In the genomic region with DNA sequence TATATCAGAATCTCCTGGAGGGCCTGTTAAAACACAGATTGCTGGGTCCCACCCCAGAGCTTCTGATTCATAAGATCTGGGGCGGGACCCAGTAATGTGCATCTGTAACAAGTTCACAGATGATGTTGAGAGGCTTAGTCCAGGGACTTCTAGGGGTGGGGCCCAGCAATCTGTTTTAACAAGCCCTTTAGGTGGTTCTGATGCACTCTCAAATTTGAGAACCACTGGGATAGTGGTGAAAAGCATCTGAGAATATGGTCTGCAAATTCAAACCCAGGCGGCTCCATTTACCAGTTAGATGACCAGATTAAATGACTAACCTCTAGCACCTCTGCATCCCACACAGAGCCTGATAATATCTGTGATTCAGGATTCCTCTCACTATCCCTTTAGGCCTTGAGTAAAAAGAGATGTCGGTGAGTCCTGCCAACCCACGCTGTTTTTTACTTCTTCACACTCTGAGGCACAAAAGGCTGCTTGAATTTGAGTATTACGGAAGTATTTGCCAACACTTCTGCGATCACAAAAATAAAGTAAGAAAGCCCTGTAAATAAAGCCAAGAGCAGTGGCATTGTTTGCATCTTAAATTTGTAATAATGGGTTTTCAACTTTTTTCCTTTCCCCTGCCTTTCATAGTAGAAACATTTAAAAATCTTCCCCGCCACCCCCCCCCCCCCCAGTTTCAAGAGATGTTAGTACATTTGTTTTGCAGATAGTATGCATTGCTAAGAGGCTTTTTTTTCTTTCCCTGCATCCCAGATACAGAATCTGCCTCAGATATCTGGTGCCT, we compare ENCODE assay signal across 16 cellular contexts. TPM values are rescaled to one million over a fixed set of nuclear protein-coding genes. Genes with fewer than 3 reads are reported as not detected.
DNase-seq lines count a peak whose midpoint lies in the region; ATAC-seq, FAIRE-seq and TF ChIP-seq lines count a peak whose summit lies in the region.
"Had no signal": no experiment of that assay in that cellular context is flagged by ENCODE, and none has a peak within 500 bp of the region (broad histone marks: within the 10 kb centered on the region; RNA-seq: fewer than 3 reads in every experiment).

No MANE protein-coding gene starts in this region.

- CTCF ChIA-PET in SK-N-SH (lab: Yijun Ruan, JAX) (no interaction called here), H1 (lab: Charles Lee; ENCODE audit: partially characterized antibody) (interaction anchor here (1.4 to 1.5 kb wide), 2 partner anchors 9 to 53 kb away, joined by 4 to 5 read pairs; no protein-coding TSS in a partner anchor)

- no peaks in the 10 kb centered on the region for H3K9me2 ChIP-seq in SK-N-SH

- H3K4me1 Mint-ChIP-seq in neural progenitor cell, result peaks cover 33% of the 10 kb centered on the region

- no peak for DNase-seq in SK-N-SH
- peak; percentile 63 for DNase-seq in M059J (ENCODE audit: low read depth)
- DNase-seq in H1 (ENCODE audit: low read depth in 1 of 2, low spot score in 2 of 2), result no peak
- DNase-seq in neural progenitor cell (ENCODE audit: low spot score), result no peak
- DNase-seq in glomerular visceral epithelial cell (ENCODE audit: extremely low spot score), result no peak
- DNase-seq: effector memory CD8-positive, alpha-beta T cell; head of caudate nucleus; left colon; NCI-H1694; NCI-H69; SHP77 treated with DMSO at 0.1 percent for 48 hours had no signal

- peak overlapping the region; percentile 82 for H2BK120ac ChIP-seq in H1 (replicated peaks; ENCODE audit: low read depth, low read length)

- H3K4me2 ChIP-seq in SK-N-SH (peak overlapping the region; percentile 7; the same call in 1 of the 2 replicates), H1 (ENCODE audit: insufficient read depth in 1 of 2, low read depth in 2 of 2, low read length in 2 of 2) (no peak overlapping the region; a peak in 1 of 4 replicates), neural progenitor cell (no peak overlapping the region)

- peaks cover 5% of the 10 kb centered on the region for H3K27me3 Mint-ChIP-seq in neural progenitor cell (ENCODE audit: insufficient read depth, low read depth)
- H3K27me3 Mint-ChIP-seq: effector memory CD8-positive, alpha-beta T cell had no signal

- no peak overlapping the region for H2AK5ac ChIP-seq in H1 (ENCODE audit: low read depth, low read length)

- no peak overlapping the region for H2BK5ac ChIP-seq in H1 (ENCODE audit: low read depth, low read length)

- no peak for ATAC-seq in SK-N-SH treated with all-trans-retinoic acid at 6 μM for 48 hours
- ATAC-seq in HG02588 (IDR thresholded peaks at IDR 0.05; ENCODE audit: unreplicated experiment), result no peak
- ATAC-seq in HG03280 (IDR thresholded peaks at IDR 0.05; ENCODE audit: unreplicated experiment), result no peak
- ATAC-seq: effector memory CD8-positive, alpha-beta T cell; left colon had no signal

- H3K27ac ChIP-seq in SK-N-SH (ENCODE audit: low read depth in 2 of 2, low read length in 1 of 2) (peak overlapping the region in 1 of 2 experiments; percentile 27; a peak in 3 of 4 replicates), H1 (ENCODE audit: low read depth, low read length) (no peak overlapping the region), neural progenitor cell (no peak overlapping the region)
- H3K27ac ChIP-seq: VCaP had no signal

- H3K23me2 ChIP-seq in H1 (ENCODE audit: low read depth, low read length), result no peaks in the 10 kb centered on the region

- H2BK12ac ChIP-seq in H1 (ENCODE audit: low read depth, low read length), result peak overlapping the region; percentile 40; the same call in 1 of the 2 replicates

- H3K27me3 ChIP-seq in SK-N-SH (ENCODE audit: insufficient read depth), result no peaks in the 10 kb centered on the region
- H3K27me3 ChIP-seq in H1 (replicated peaks in 1 of 4; ENCODE audit: control insufficient read depth in 3 of 4, extremely low read depth in 1 of 4, insufficient read depth in 3 of 4, low read length in 3 of 4), result no peaks in the 10 kb centered on the region
- no peaks in the 10 kb centered on the region for H3K27me3 ChIP-seq in neural progenitor cell
- H3K27me3 ChIP-seq: tibial nerve had no signal

- H3K4me3 ChIP-seq in SK-N-SH (ENCODE audit: low read depth in 2 of 2, low read length in 1 of 2) (no peak overlapping the region), H1 (ENCODE audit: extremely low read depth in 1 of 4, insufficient read depth in 2 of 4, low read depth in 3 of 4, low read length in 4 of 4) (no peak overlapping the region), neural progenitor cell (no peak overlapping the region)
- H3K4me3 ChIP-seq: tibial nerve had no signal

- no peaks in the 10 kb centered on the region for H3K9me3 Mint-ChIP-seq in neural progenitor cell
- H3K9me3 Mint-ChIP-seq: effector memory CD8-positive, alpha-beta T cell had no signal

- H2AFZ ChIP-seq in SK-N-SH (ENCODE audit: low read depth) (peak overlapping the region; percentile 44; the same call in 1 of the 2 replicates), H1 (ENCODE audit: low read length) (peak overlapping the region; percentile 79), neural progenitor cell (replicated peaks) (peak overlapping the region; percentile 95)

- H3K79me1 ChIP-seq in H1 (ENCODE audit: low read depth, low read length), result no peaks in the 10 kb centered on the region

- H3K36me3 Mint-ChIP-seq in neural progenitor cell, result peaks cover 3% of the 10 kb centered on the region

- TF ChIP-seq POLR2A in H1 (IDR thresholded peaks at IDR 0.05; ENCODE audit: control extremely low read depth in 1 of 2, low read depth in 2 of 2, low read length in 2 of 2), result no peak

- H3F3A ChIP-seq in SK-N-SH (replicated peaks; ENCODE audit: insufficient read depth), result peaks cover 9% of the 10 kb centered on the region
- peaks cover 55% of the 10 kb centered on the region for H3F3A ChIP-seq in neural progenitor cell (ENCODE audit: low read depth)

- H4K20me1 ChIP-seq in SK-N-SH (ENCODE audit: insufficient read depth) (peaks cover 25% of the 10 kb centered on the region), H1 (replicated peaks in 1 of 2; ENCODE audit: control insufficient read depth in 1 of 2, insufficient read depth in 2 of 2, low read length in 2 of 2) (peaks cover 1 to 2% of the 10 kb centered on the region in 2 experiments), neural progenitor cell (ENCODE audit: low read depth) (peaks cover 27% of the 10 kb centered on the region)

- POLR2A ChIA-PET in SK-N-SH (lab: Yijun Ruan, JAX) (no interaction called here), H1 (lab: Charles Lee; ENCODE audit: partially characterized antibody) (no interaction called here)

- TF ChIP-seq RAD21 in SK-N-SH (IDR thresholded peaks at IDR 0.05; ENCODE audit: low read length) (no peak), H1 (IDR thresholded peaks at IDR 0.05 in 1 of 2, conservative IDR thresholded peaks at IDR 0.05 in 1 of 2; ENCODE audit: low read depth in 2 of 2, low read length in 2 of 2) (no peak)

- peaks cover 33% of the 10 kb centered on the region for H3K79me2 ChIP-seq in SK-N-SH (ENCODE audit: insufficient read depth)
- H3K79me2 ChIP-seq in H1 (ENCODE audit: control insufficient read depth in 1 of 2, insufficient read depth in 2 of 2, low read length in 2 of 2), result peaks cover 19 to 28% of the 10 kb centered on the region in 2 experiments
- peaks cover 32% of the 10 kb centered on the region for H3K79me2 ChIP-seq in neural progenitor cell (ENCODE audit: low read depth)

- no peak overlapping the region for H3K23ac ChIP-seq in H1 (ENCODE audit: insufficient read length)

- H3K27ac Mint-ChIP-seq in neural progenitor cell, result no peak overlapping the region
- H3K27ac Mint-ChIP-seq: effector memory CD8-positive, alpha-beta T cell had no signal

- H3K18ac ChIP-seq in H1 (ENCODE audit: extremely low read depth, low read length), result peak overlapping the region; percentile 29; the same call in 1 of the 2 replicates

- no peaks in the 10 kb centered on the region for H3K9me3 ChIP-seq in SK-N-SH
- H3K9me3 ChIP-seq in H1 (ENCODE audit: insufficient read depth in 2 of 2, low read depth in 1 of 2, low read length in 1 of 2), result no peaks in the 10 kb centered on the region
- no peaks in the 10 kb centered on the region for H3K9me3 ChIP-seq in neural progenitor cell (ENCODE audit: low read depth)
- H3K9me3 ChIP-seq: tibial nerve had no signal

- no peak overlapping the region for H3K56ac ChIP-seq in H1 (replicated peaks; ENCODE audit: insufficient read length, low read depth, low read length)

- TF ChIP-seq EP300 in SK-N-SH (IDR thresholded peaks at IDR 0.05; ENCODE audit: borderline replicate concordance in 1 of 2, low read depth in 1 of 2, low read length in 1 of 2), result no peak
- no peak for TF ChIP-seq EP300 in H1 (IDR thresholded peaks at IDR 0.05; ENCODE audit: borderline replicate concordance in 1 of 2, low read depth in 2 of 2, low read length in 2 of 2)

- H4K5ac ChIP-seq in H1 (ENCODE audit: insufficient read length, low read depth, low read length), result no peak overlapping the region

- H3K4me1 ChIP-seq in SK-N-SH (ENCODE audit: control insufficient read depth in 1 of 2, insufficient read depth in 2 of 2, low read depth in 1 of 2, low read length in 1 of 2) (peaks cover 7 to 9% of the 10 kb centered on the region in 2 experiments; a peak in 3 of 4 replicates), H1 (replicated peaks in 1 of 4; ENCODE audit: control insufficient read depth in 3 of 4, insufficient read depth in 4 of 4, low read length in 3 of 4) (peaks cover 7 to 14% (median 9%) of the 10 kb centered on the region in 4 experiments; a peak in 6 of 7 replicates), neural progenitor cell (peaks cover 44% of the 10 kb centered on the region)

- H3K9ac ChIP-seq in SK-N-SH (no peak overlapping the region), H1 (replicated peaks in 1 of 4; ENCODE audit: extremely low read depth in 1 of 4, low read depth in 3 of 4, low read length in 3 of 4) (no peak overlapping the region), neural progenitor cell (no peak overlapping the region)

- FAIRE-seq in H1 (lab: Jason Lieb, UNC), result no peak

- H3K4ac ChIP-seq in H1 (replicated peaks; ENCODE audit: insufficient read length, low read depth, low read length), result no peak overlapping the region

- 54% methylated on average over 7 of the region's 7 CpGs for WGBS in SK-N-SH (ENCODE audit: low lambda C conversion rate)
- 67% methylated on average over 7 of the region's 7 CpGs; no CpG with 5 or more reads in 1 of the 2 experiments for WGBS in H1 (ENCODE audit: extremely low coverage in 1 of 2, insufficient coverage in 1 of 2, insufficient read length in 1 of 2, insufficient replicate concordance in 2 of 2, low coverage in 1 of 2, low lambda C conversion rate in 2 of 2, missing lambda C conversion rate in 1 of 2), 2 experiments

- H3K36me3 ChIP-seq in SK-N-SH (replicated peaks in 1 of 2; ENCODE audit: control insufficient read depth in 1 of 2, insufficient read depth in 2 of 2, low read length in 1 of 2), result no peaks in the 10 kb centered on the region
- no peaks in the 10 kb centered on the region for H3K36me3 ChIP-seq in H1 (ENCODE audit: control insufficient read depth in 2 of 4, insufficient read depth in 4 of 4, low read length in 3 of 4)
- H3K36me3 ChIP-seq in neural progenitor cell, result no peaks in the 10 kb centered on the region
- H3K36me3 ChIP-seq: tibial nerve had no signal

- no peak overlapping the region for H2BK15ac ChIP-seq in H1 (ENCODE audit: low read length)

- H2BK20ac ChIP-seq in H1 (ENCODE audit: low read length), result no peak overlapping the region; the same call in 1 of the 2 replicates

- H3K4me3 Mint-ChIP-seq in neural progenitor cell, result no peak overlapping the region

- H4K91ac ChIP-seq in H1 (replicated peaks; ENCODE audit: insufficient read length, low read length), result no peak overlapping the region

- no peak overlapping the region for H4K8ac ChIP-seq in H1 (ENCODE audit: extremely low read depth, insufficient read depth, low read length)

- H3K14ac ChIP-seq in H1 (ENCODE audit: insufficient read length), result no peak overlapping the region

- TF ChIP-seq CTCF in SK-N-SH (IDR thresholded peaks at IDR 0.05) (no peak), H1 (IDR thresholded peaks at IDR 0.05; ENCODE audit: control extremely low read depth in 1 of 3, insufficient read depth in 1 of 3, low read depth in 1 of 3, low read length in 3 of 3) (no peak), neural progenitor cell (IDR thresholded peaks at IDR 0.05) (no peak)

RNA-seq across cellular contexts. Expression of gene FRS2, which starts 1.8 kb away (rescaled TPM):
- polyA plus RNA-seq in SK-N-SH (2012; rRNA removed), result 7.1 and 9.6 TPM in 2 replicates
- 9.6 and 10.6 TPM in 2 replicates for polyA plus RNA-seq in SK-N-SH (2012; cell fraction: cytosol; rRNA removed)
- polyA plus RNA-seq in SK-N-SH (2012; cell fraction: nucleus; rRNA removed), result 5.8 and 13.9 TPM in 2 replicates
- total RNA-seq in M059J (2014; rRNA removed; shearing (Covaris generic)), result 25.9 and 38.1 TPM in 2 replicates
- 27.8 and 35.8 TPM in 2 replicates for total RNA-seq in H1 (2021; fragmentation: NEBNext Ultra II Directional; extraction: Animal tissue kit (Norgen Biotek cat#: 25700))
- polyA plus RNA-seq in H1 (2011; rRNA removed), result 5.4 and 10.3 TPM in 2 replicates
- polyA plus RNA-seq in H1 (2011; cell fraction: cytosol; rRNA removed), result 10.3 TPM
- polyA plus RNA-seq in H1 (2011; cell fraction: nucleus; rRNA removed), result 6.6 TPM
- polyA plus RNA-seq in H1 (2012, experiment 1 of 2), result 10.3 to 18.3 TPM (median 13.3 TPM) in 4 replicates
- 0.66 TPM for polyA plus RNA-seq in H1 (2012, experiment 2 of 2)
- 10.8 TPM for polyA plus RNA-seq in H1 (2013, experiment 1 of 2)
- polyA plus RNA-seq in H1 (2013, experiment 2 of 2), result 10.9 TPM
- 32.9 and 49.5 TPM in 2 replicates for polyA minus RNA-seq in H1 (2011; rRNA and poly(A)+ RNA removed)
- polyA minus RNA-seq in H1 (2011; cell fraction: cytosol; rRNA and poly(A)+ RNA removed), result 18.9 TPM
- 50.3 TPM for polyA minus RNA-seq in H1 (2011; cell fraction: nucleus; rRNA and poly(A)+ RNA removed)
- total RNA-seq in neural progenitor cell (ENCODE audit: low replicate concordance), result 89.0 and 128 TPM in 2 replicates

Comparison
In these comparisons a context has a peak if more than half of its experiments do, and no peak if none do; other contexts are left out.
1. H2AFZ ChIP-seq: peak in every context shown above with its lines; median percentile 95 in neural progenitor cell; 79 in H1; 44 in SK-N-SH.
2. Of the 17 proteins assayed by ChIP-seq in both H1 and SK-N-SH: peak only in H1: none; only in SK-N-SH: JUND and TCF12; in both: none; in neither: 15.